17 cellular contexts compared by ENCODE assay signal in the genomic region with DNA sequence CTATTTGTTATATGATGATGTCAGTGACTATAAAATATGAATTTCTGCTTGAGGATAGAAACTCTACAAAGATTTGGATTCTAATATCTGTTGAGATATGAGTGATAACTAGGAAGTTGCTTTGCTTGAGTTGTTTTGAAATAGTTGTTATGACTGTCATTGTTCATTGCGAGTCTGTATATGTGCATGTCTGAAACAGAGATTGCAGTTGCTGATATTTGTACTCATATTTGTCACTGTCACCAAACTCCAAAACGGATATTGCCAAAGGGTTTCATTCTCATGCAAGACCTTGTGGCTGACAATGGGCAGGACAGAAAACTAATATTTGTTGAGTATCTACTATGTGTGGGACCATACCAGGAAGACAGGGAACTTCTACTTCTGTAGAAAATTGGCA.
DNase-seq lines count a peak whose midpoint lies in the region; ATAC-seq and TF ChIP-seq lines count a peak whose summit lies in the region.
"Had no signal": no experiment of that assay in that cellular context is flagged by ENCODE, and none has a peak within 500 bp of the region (broad histone marks: within the 10 kb centered on the region; RNA-seq: fewer than 3 reads in every experiment).

No MANE protein-coding gene starts in this region.

- no peak overlapping the region for H3K27ac Mint-ChIP-seq in stimulated activated memory B cell treated with anti-CD40 and anti-IgM and Interleukin-4, amounts not matched to agents 10 μg/mL and 1 μg/mL and 100 μg/mL, for 72 hours
- H3K27ac Mint-ChIP-seq: naive B cell had no signal

- peak; percentile 35 for DNase-seq in SIG-M5 treated with dmso at 0.1 percent for 504 hours (lab: John Stamatoyannopoulos, UW; ENCODE audit: unreplicated experiment)
- DNase-seq in SIG-M5 (lab: John Stamatoyannopoulos, UW), result no peak
- no peak for DNase-seq in NCI-H2171 treated with DMSO at 0.1 percent for 48 hours (lab: John Stamatoyannopoulos, UW)
- no peak for DNase-seq in SHP77 treated with DMSO at 0.1 percent for 48 hours (lab: John Stamatoyannopoulos, UW)
- DNase-seq in HEK293T (ENCODE audit: extremely low spot score), result no peak
- DNase-seq: 8988T; activated naive CD4-positive, alpha-beta T cell; DND-41; HCEC 1CT; IMR-90; lower lobe of right lung; naive B cell; NCI-H1048; WERI-Rb-1 had no signal

- H3K27me3 Mint-ChIP-seq in stimulated activated memory B cell treated with anti-CD40 and anti-IgM and Interleukin-4, amounts not matched to agents 10 μg/mL and 1 μg/mL and 100 μg/mL, for 72 hours, result peaks cover 15% of the 10 kb centered on the region

- H3K36me3 Mint-ChIP-seq in stimulated activated memory B cell treated with anti-CD40 and anti-IgM and Interleukin-4, amounts not matched to agents 10 μg/mL and 1 μg/mL and 100 μg/mL, for 72 hours, result no peaks in the 10 kb centered on the region

- H3K4me1 Mint-ChIP-seq in stimulated activated memory B cell treated with anti-CD40 and anti-IgM and Interleukin-4, amounts not matched to agents 10 μg/mL and 1 μg/mL and 100 μg/mL, for 72 hours, result no peaks in the 10 kb centered on the region

- H3K9me3 Mint-ChIP-seq in stimulated activated memory B cell treated with anti-CD40 and anti-IgM and Interleukin-4, amounts not matched to agents 10 μg/mL and 1 μg/mL and 100 μg/mL, for 72 hours, result no peaks in the 10 kb centered on the region

- POLR2A ChIA-PET in HEK293T (lab: Yijun Ruan, JAX), result no interaction called here

- H3K4me3 Mint-ChIP-seq in stimulated activated memory B cell treated with anti-CD40 and anti-IgM and Interleukin-4, amounts not matched to agents 10 μg/mL and 1 μg/mL and 100 μg/mL, for 72 hours, result no peak overlapping the region
- H3K4me3 Mint-ChIP-seq: naive B cell had no signal

- CTCF ChIA-PET in HEK293T (lab: Yijun Ruan, JAX), result no interaction called here

- ATAC-seq in GM21717 (IDR thresholded peaks at IDR 0.05; ENCODE audit: unreplicated experiment) (peak; percentile 70), HG03442 (IDR thresholded peaks at IDR 0.05; ENCODE audit: unreplicated experiment) (peak; percentile 77)
- peak; percentile 37 for ATAC-seq in stimulated activated memory B cell treated with anti-CD40 and anti-IgM and Interleukin-4, amounts not matched to agents 10 μg/mL and 1 μg/mL and 100 μg/mL, for 72 hours
- ATAC-seq: lower lobe of right lung had no signal

TF ChIP-seq in HEK293T, 16 proteins besides CTCF, POLR2A, EP300 and RAD21:
- TF ChIP-seq NFRKB (IDR thresholded peaks at IDR 0.05), result no peak
- TF ChIP-seq BHLHE40 (IDR thresholded peaks at IDR 0.05; ENCODE audit: borderline replicate concordance), result no peak
- no peak for TF ChIP-seq HDGF (IDR thresholded peaks at IDR 0.05; ENCODE audit: borderline replicate concordance)
- TF ChIP-seq SUZ12 (IDR thresholded peaks at IDR 0.05), result no peak
- TF ChIP-seq, protein P1, sequence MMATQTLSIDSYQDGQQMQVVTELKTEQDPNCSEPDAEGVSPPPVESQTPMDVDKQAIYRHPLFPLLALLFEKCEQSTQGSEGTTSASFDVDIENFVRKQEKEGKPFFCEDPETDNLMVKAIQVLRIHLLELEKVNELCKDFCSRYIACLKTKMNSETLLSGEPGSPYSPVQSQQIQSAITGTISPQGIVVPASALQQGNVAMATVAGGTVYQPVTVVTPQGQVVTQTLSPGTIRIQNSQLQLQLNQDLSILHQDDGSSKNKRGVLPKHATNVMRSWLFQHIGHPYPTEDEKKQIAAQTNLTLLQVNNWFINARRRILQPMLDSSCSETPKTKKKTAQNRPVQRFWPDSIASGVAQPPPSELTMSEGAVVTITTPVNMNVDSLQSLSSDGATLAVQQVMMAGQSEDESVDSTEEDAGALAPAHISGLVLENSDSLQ (IDR thresholded peaks at IDR 0.05), result no peak
- no peak for TF ChIP-seq FOXA1 (IDR thresholded peaks at IDR 0.05)
- no peak for TF ChIP-seq CTBP1 (IDR thresholded peaks at IDR 0.05; ENCODE audit: borderline replicate concordance)
- TF ChIP-seq SP1 (IDR thresholded peaks at IDR 0.05), result no peak
- TF ChIP-seq TARDBP (IDR thresholded peaks at IDR 0.05), result no peak
- TF ChIP-seq ELF4 (IDR thresholded peaks at IDR 0.05), result no peak
- no peak for TF ChIP-seq FOXM1 (IDR thresholded peaks at IDR 0.05; ENCODE audit: borderline replicate concordance)
- TF ChIP-seq ZNF384 (IDR thresholded peaks at IDR 0.05), result no peak
- TF ChIP-seq FOXK2 (IDR thresholded peaks at IDR 0.05), result no peak
- no peak for TF ChIP-seq LEF1 (IDR thresholded peaks at IDR 0.05; ENCODE audit: borderline replicate concordance)
- no peak for TF ChIP-seq L3MBTL2 (conservative IDR thresholded peaks at IDR 0.05)
- no peak for TF ChIP-seq ARNT (IDR thresholded peaks at IDR 0.05)
